ENCODE assay signal across 11 cellular contexts in the genomic region with DNA sequence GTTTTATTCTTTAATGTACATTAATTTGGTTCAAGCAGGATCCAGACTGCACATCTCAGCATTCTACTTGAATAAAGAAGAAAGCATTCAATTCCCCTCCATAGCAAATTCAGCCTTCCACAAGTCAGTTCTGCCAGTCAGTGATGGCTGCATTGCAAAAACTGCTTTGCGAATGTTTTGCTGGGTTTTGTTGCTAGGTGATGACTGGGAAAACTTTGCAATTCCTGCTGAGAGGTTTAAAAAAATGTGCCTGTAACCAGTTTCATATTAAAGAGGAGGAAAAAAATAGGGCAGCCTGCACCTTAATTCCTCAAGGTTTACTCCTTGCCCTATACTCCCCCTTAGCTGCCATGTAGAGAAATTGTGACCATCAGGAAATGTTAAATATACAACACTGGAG.
DNase-seq lines count a peak whose midpoint lies in the region; ATAC-seq and TF ChIP-seq lines count a peak whose summit lies in the region.
"Had no signal": no experiment of that assay in that cellular context is flagged by ENCODE, and none has a peak within 500 bp of the region (broad histone marks: within the 10 kb centered on the region; RNA-seq: fewer than 3 reads in every experiment).

No MANE protein-coding gene starts in this region.

- no peak overlapping the region for H2AFZ ChIP-seq in hepatocyte

- H3K4me1 ChIP-seq in HUES6 (ENCODE audit: control insufficient read depth, insufficient read depth, low read length) (peaks cover 27% of the 10 kb centered on the region), NT2/D1 (ENCODE audit: insufficient read depth, insufficient read length) (no peaks in the 10 kb centered on the region), hepatocyte (ENCODE audit: insufficient read depth) (no peaks in the 10 kb centered on the region)
- H3K4me1 ChIP-seq: ascending aorta, tibial artery had no signal

- 61% methylated on average over 1 of the region's 1 CpG for WGBS in hepatocyte (ENCODE audit: low lambda C conversion rate, missing lambda C conversion rate)

- H3K9ac ChIP-seq in HUES6 (ENCODE audit: low read length) (no peak overlapping the region), NT2/D1 (ENCODE audit: insufficient read length, low read depth) (no peak overlapping the region)

- H3K36me3 ChIP-seq in HUES6 (ENCODE audit: control insufficient read depth, insufficient read depth, low read length), result no peaks in the 10 kb centered on the region
- no peaks in the 10 kb centered on the region for H3K36me3 ChIP-seq in NT2/D1 (ENCODE audit: insufficient read depth, insufficient read length, low read length)
- H3K36me3 ChIP-seq in hepatocyte (replicated peaks; ENCODE audit: insufficient read depth, low read depth), result no peaks in the 10 kb centered on the region
- H3K36me3 ChIP-seq: ascending aorta, tibial artery had no signal

- H3K4me2 ChIP-seq in hepatocyte, result no peak overlapping the region

- H3K9me2 ChIP-seq in hepatocyte (replicated peaks; ENCODE audit: insufficient read depth), result no peaks in the 10 kb centered on the region

- H3K79me2 ChIP-seq in hepatocyte, result no peaks in the 10 kb centered on the region

- H3K4me3 ChIP-seq in HUES6 (ENCODE audit: low read depth, low read length) (no peak overlapping the region), NT2/D1 (ENCODE audit: insufficient read length, low read depth) (no peak overlapping the region), hepatocyte (no peak overlapping the region)
- H3K4me3 ChIP-seq: ascending aorta, skin epidermis, tibial artery had no signal

- peak overlapping the region; percentile 62; the same call in 1 of the 2 replicates for H3K27ac ChIP-seq in HUES6 (ENCODE audit: low read depth, low read length)
- H3K27ac ChIP-seq in hepatocyte, result no peak overlapping the region
- H3K27ac ChIP-seq: ascending aorta, skin epidermis, tibial artery, VCaP had no signal

- H4K20me1 ChIP-seq in hepatocyte (ENCODE audit: insufficient read depth, poor library complexity, severe bottlenecking), result no peaks in the 10 kb centered on the region

- no peak for ATAC-seq in HG02973 (IDR thresholded peaks at IDR 0.05; ENCODE audit: unreplicated experiment)
- ATAC-seq in HG03442 (IDR thresholded peaks at IDR 0.05; ENCODE audit: unreplicated experiment), result no peak

- H3K9me3 ChIP-seq in HUES6 (ENCODE audit: control insufficient read depth, insufficient read depth, low read depth, low read length) (no peaks in the 10 kb centered on the region), NT2/D1 (ENCODE audit: insufficient read depth, low read length) (no peaks in the 10 kb centered on the region), hepatocyte (ENCODE audit: low read depth) (no peaks in the 10 kb centered on the region)
- H3K9me3 ChIP-seq: ascending aorta, tibial artery had no signal

- no peaks in the 10 kb centered on the region for H3K27me3 ChIP-seq in HUES6 (ENCODE audit: control insufficient read depth, insufficient read depth, low read length)
- H3K27me3 ChIP-seq in NT2/D1 (ENCODE audit: insufficient read depth, insufficient read length), result no peaks in the 10 kb centered on the region
- no peaks in the 10 kb centered on the region for H3K27me3 ChIP-seq in hepatocyte
- H3K27me3 ChIP-seq: ascending aorta, tibial artery had no signal

- no peak for TF ChIP-seq CTCF in hepatocyte (IDR thresholded peaks at IDR 0.05; ENCODE audit: poor library complexity)

- peak; percentile 44 for DNase-seq in NT2/D1 (ENCODE audit: low read depth, low spot score)
- DNase-seq in hepatocyte (ENCODE audit: low spot score), result peak; percentile 25
- peak; percentile 37 for DNase-seq in pons (ENCODE audit: low spot score)
- no peak for DNase-seq in SKM-1 (lab: John Stamatoyannopoulos, UW; ENCODE audit: unreplicated experiment)
- DNase-seq: tibial artery had no signal
